ENCODE assay signal across 2 cellular contexts in genomic region chr16:28592511-28592910, GRCh38.
TF ChIP-seq lines count a peak whose summit lies in the region.

No MANE protein-coding gene starts in this region.

TF ChIP-seq in K562, 482 proteins besides CTCF, POLR2A, EP300 and RAD21:
- TF ChIP-seq POLR2B (IDR thresholded peaks at IDR 0.05; ENCODE audit: low read depth, partially characterized antibody), result peak; percentile 20
- TF ChIP-seq, protein P1, sequence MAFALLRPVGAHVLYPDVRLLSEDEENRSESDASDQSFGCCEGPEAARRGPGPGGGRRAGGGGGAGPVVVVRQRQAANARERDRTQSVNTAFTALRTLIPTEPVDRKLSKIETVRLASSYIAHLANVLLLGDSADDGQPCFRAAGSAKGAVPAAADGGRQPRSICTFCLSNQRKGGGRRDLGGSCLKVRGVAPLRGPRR (CRISPR knock-in tag; IDR thresholded peaks at IDR 0.05), result no peak

TF ChIP-seq in GM23338, 12 proteins besides CTCF, POLR2A, EP300 and RAD21:
- TF ChIP-seq ETS1 (IDR thresholded peaks at IDR 0.05), result no peak
- no peak for TF ChIP-seq JUNB (IDR thresholded peaks at IDR 0.05; ENCODE audit: unreplicated experiment)
- no peak for TF ChIP-seq CREB1 (CRISPR knock-in tag; IDR thresholded peaks at IDR 0.05; ENCODE audit: low read depth)
- TF ChIP-seq, protein P2, sequence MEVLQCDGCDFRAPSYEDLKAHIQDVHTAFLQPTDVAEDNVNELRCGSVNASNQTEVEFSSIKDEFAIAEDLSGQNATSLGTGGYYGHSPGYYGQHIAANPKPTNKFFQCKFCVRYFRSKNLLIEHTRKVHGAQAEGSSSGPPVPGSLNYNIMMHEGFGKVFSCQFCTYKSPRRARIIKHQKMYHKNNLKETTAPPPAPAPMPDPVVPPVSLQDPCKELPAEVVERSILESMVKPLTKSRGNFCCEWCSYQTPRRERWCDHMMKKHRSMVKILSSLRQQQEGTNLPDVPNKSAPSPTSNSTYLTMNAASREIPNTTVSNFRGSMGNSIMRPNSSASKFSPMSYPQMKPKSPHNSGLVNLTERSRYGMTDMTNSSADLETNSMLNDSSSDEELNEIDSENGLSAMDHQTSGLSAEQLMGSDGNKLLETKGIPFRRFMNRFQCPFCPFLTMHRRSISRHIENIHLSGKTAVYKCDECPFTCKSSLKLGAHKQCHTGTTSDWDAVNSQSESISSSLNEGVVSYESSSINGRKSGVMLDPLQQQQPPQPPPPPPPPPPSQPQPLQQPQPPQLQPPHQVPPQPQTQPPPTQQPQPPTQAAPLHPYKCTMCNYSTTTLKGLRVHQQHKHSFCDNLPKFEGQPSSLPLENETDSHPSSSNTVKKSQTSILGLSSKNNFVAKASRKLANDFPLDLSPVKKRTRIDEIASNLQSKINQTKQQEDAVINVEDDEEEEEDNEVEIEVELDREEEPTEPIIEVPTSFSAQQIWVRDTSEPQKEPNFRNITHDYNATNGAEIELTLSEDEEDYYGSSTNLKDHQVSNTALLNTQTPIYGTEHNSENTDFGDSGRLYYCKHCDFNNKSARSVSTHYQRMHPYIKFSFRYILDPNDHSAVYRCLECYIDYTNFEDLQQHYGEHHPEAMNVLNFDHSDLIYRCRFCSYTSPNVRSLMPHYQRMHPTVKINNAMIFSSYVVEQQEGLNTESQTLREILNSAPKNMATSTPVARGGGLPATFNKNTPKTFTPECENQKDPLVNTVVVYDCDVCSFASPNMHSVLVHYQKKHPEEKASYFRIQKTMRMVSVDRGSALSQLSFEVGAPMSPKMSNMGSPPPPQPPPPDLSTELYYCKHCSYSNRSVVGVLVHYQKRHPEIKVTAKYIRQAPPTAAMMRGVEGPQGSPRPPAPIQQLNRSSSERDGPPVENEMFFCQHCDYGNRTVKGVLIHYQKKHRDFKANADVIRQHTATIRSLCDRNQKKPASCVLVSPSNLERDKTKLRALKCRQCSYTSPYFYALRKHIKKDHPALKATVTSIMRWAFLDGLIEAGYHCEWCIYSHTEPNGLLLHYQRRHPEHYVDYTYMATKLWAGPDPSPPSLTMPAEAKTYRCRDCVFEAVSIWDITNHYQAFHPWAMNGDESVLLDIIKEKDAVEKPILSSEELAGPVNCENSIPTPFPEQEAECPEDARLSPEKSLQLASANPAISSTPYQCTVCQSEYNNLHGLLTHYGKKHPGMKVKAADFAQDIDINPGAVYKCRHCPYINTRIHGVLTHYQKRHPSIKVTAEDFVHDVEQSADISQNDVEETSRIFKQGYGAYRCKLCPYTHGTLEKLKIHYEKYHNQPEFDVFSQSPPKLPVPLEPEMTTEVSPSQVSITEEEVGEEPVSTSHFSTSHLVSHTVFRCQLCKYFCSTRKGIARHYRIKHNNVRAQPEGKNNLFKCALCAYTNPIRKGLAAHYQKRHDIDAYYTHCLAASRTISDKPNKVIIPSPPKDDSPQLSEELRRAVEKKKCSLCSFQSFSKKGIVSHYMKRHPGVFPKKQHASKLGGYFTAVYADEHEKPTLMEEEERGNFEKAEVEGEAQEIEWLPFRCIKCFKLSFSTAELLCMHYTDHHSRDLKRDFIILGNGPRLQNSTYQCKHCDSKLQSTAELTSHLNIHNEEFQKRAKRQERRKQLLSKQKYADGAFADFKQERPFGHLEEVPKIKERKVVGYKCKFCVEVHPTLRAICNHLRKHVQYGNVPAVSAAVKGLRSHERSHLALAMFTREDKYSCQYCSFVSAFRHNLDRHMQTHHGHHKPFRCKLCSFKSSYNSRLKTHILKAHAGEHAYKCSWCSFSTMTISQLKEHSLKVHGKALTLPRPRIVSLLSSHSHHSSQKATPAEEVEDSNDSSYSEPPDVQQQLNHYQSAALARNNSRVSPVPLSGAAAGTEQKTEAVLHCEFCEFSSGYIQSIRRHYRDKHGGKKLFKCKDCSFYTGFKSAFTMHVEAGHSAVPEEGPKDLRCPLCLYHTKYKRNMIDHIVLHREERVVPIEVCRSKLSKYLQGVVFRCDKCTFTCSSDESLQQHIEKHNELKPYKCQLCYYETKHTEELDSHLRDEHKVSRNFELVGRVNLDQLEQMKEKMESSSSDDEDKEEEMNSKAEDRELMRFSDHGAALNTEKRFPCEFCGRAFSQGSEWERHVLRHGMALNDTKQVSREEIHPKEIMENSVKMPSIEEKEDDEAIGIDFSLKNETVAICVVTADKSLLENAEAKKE (CRISPR knock-in tag; IDR thresholded peaks at IDR 0.05), result no peak
- no peak for TF ChIP-seq ZNF114 (CRISPR knock-in tag; IDR thresholded peaks at IDR 0.05)
